8 cellular contexts compared by ENCODE assay signal in the genomic region with DNA sequence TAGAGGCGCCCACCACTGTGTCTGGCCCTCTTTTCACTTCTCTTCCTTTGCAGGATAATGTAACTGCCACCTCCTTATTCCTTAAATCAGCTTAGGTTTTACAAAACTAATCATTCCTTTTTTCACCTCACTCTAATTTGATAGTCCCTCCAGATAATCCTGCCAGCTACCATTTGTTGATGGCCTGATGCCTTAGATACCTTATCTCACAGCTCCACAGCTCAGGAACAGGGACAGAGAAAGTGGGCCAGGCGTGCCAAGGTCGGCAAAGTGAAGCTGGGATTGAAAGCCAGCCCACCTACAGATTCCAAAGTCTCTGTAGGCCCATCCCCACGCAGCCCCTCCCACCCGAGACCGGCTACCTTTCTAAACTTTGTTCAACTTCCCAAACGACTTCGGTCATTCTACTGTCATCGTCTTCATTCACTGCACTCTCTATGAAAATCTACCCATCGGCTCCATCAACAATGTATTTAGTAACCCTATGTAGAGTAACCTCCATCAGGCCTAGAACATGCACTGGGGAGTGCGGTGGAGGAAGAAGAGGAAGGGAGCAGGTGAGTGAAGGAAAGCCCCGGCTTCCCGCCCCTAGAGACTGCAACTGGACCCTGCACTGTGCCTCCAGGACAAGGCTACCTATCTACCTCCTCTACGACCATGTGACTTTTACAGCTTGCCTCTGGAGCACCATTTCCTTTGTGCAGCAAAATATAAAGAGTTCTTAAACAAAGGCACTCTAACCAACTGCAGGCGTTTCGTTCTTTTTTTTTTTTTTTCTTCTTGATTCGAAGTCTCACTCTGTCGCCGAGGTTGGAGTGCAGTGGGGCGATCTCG. TPM values are rescaled to one million over a fixed set of nuclear protein-coding genes. Genes with fewer than 3 reads are reported as not detected.
DNase-seq lines count a peak whose midpoint lies in the region; TF ChIP-seq lines count a peak whose summit lies in the region.

No MANE protein-coding gene starts in this region.

- H3K36me3 ChIP-seq in DOHH2 (ENCODE audit: control insufficient read depth, low read length) (no peaks in the 10 kb centered on the region), HUES64 (ENCODE audit: insufficient read depth, low read length) (peaks cover 20% of the 10 kb centered on the region), urinary bladder (ENCODE audit: insufficient read depth) (no peaks in the 10 kb centered on the region)

- H3K9me3 ChIP-seq in DOHH2 (ENCODE audit: control insufficient read depth, insufficient read depth, low read length) (no peaks in the 10 kb centered on the region), HUES64 (ENCODE audit: insufficient read depth, low read depth, low read length) (no peaks in the 10 kb centered on the region)

- intact Hi-C loops in lower leg skin (cut with DNase I; ENCODE audit: low total_unique reads): no loop called here

- no peak for DNase-seq in astrocyte of the spinal cord (ENCODE audit: low read depth, low spot score)
- no peak for DNase-seq in lower leg skin (ENCODE audit: low spot score in 2 of 2)
- DNase-seq in effector CD4-positive, alpha-beta T cell: no peak
- DNase-seq in stimulated activated CD4-positive, alpha-beta T cell treated with anti-CD3 and anti-CD28 coated beads, Interleukin-4, amount 100 ng/mL, for 1 hour: no peak
- DNase-seq in NCI-H128 (lab: John Stamatoyannopoulos, UW; ENCODE audit: unreplicated experiment): no peak

- no peaks in the 10 kb centered on the region for H3K27me3 ChIP-seq in DOHH2 (ENCODE audit: control insufficient read depth, low read length)
- H3K27me3 ChIP-seq in HUES64 (ENCODE audit: insufficient read depth, low read length): no peaks in the 10 kb centered on the region

- H3K4me2 ChIP-seq in DOHH2 (ENCODE audit: low read length): peak overlapping the region; percentile 82

- in situ Hi-C loops in astrocyte of the spinal cord (cut with HindIII; ENCODE audit: low sequenced_read_pairs): no loop called here

- peaks cover 6% of the 10 kb centered on the region; the same call in 1 of the 2 replicates for H3F3A ChIP-seq in DOHH2 (ENCODE audit: control insufficient read depth, insufficient read depth)

- H3K4me3 ChIP-seq in DOHH2 (ENCODE audit: low read length) (peak overlapping the region; percentile 84), HUES64 (ENCODE audit: low read length) (peak overlapping the region; percentile 92), astrocyte of the spinal cord (ENCODE audit: low read depth, low read length) (peak overlapping the region; percentile 78), lower leg skin (ENCODE audit: low read depth, poor library complexity, severe bottlenecking) (peak overlapping the region; percentile 57), urinary bladder (ENCODE audit: low read depth, low read length) (peak overlapping the region; percentile 71)

- peak overlapping the region; percentile 78 for H3K9ac ChIP-seq in HUES64 (ENCODE audit: low read depth, low read length)

- no peak for TF ChIP-seq POLR2A in lower leg skin (IDR thresholded peaks at IDR 0.05)

- H3K79me2 ChIP-seq in DOHH2 (ENCODE audit: control insufficient read depth, low read length): no peaks in the 10 kb centered on the region

- no peaks in the 10 kb centered on the region for H3K9me2 ChIP-seq in DOHH2 (replicated peaks; ENCODE audit: control insufficient read depth, low read length)

- H3K4me1 ChIP-seq in DOHH2 (ENCODE audit: control insufficient read depth, low read length) (peaks cover 20% of the 10 kb centered on the region), HUES64 (ENCODE audit: insufficient read depth, low read length) (peaks cover 15% of the 10 kb centered on the region), urinary bladder (ENCODE audit: insufficient read depth) (no peaks in the 10 kb centered on the region)

- 44% methylated on average over 20 of the region's 21 CpGs for WGBS in HUES64
- WGBS in lower leg skin, 2 donors: 41 to 43% methylated on average over 21 of the region's 21 CpGs
- WGBS in urinary bladder: 50% methylated on average over 21 of the region's 21 CpGs

- H4K20me1 ChIP-seq in DOHH2 (ENCODE audit: control insufficient read depth, insufficient read depth, low read depth, low read length): no peaks in the 10 kb centered on the region

- TF ChIP-seq CTCF in DOHH2 (IDR thresholded peaks at IDR 0.05; ENCODE audit: low read depth, low read length, poor library complexity, severe bottlenecking) (no peak), astrocyte of the spinal cord (IDR thresholded peaks at IDR 0.05; ENCODE audit: low read depth, low read length) (no peak), lower leg skin (IDR thresholded peaks at IDR 0.05) (no peak)

- H3K27ac ChIP-seq in DOHH2 (ENCODE audit: low read depth, low read length) (no peak overlapping the region), HUES64 (ENCODE audit: low read depth, low read length) (no peak overlapping the region), urinary bladder (ENCODE audit: low read depth) (no peak overlapping the region)

RNA-seq across cellular contexts. Expression of a gene that starts 1.5 kb away (rescaled TPM):
- polyA plus RNA-seq in HUES64 (2013, experiment 1 of 2): 31.5 TPM
- polyA plus RNA-seq in HUES64 (2013, experiment 2 of 2): 37.0 TPM
- total RNA-seq in lower leg skin (10 to 100 TPM; 10.8 to 24.2 (median 19.9) TPM), urinary bladder (21.4 TPM)
- polyA plus RNA-seq in urinary bladder: 16.1 TPM

RNA-seq across cellular contexts. Expression of a gene that starts 28.1 kb away (rescaled TPM):
- 37.6 TPM for polyA plus RNA-seq in HUES64 (2013, experiment 1 of 2)
- 36.7 TPM for polyA plus RNA-seq in HUES64 (2013, experiment 2 of 2)
- 10 to 100 TPM; 14.7 to 19.1 (median 17.4) TPM for total RNA-seq in lower leg skin
- total RNA-seq in urinary bladder: 26.6 TPM
- polyA plus RNA-seq in urinary bladder: 22.7 TPM
